20 cellular contexts compared by ENCODE assay signal in genomic region chr7:96416599-96416998, GRCh38.
"Had no signal": no experiment of that assay in that cellular context is flagged by ENCODE, and none has a peak within 500 bp of the region (broad histone marks: within the 10 kb centered on the region; RNA-seq: fewer than 3 reads in every experiment).

No MANE protein-coding gene starts in this region.

- H3K9ac ChIP-seq: neural progenitor cell had no signal

- H3K27ac ChIP-seq: adrenal gland, breast epithelium, coronary artery, neural progenitor cell, ovary, psoas muscle, stomach had no signal

- H3K36me3 ChIP-seq: adrenal gland, breast epithelium, neural progenitor cell, ovary, stomach had no signal

- ATAC-seq: activated CD4-positive, CD25-positive, alpha-beta regulatory T cell treated with anti-CD3 and anti-CD28 coated beads, Interleukin-2, amount 50 U/mL, for 24 hours; activated CD8-positive, alpha-beta T cell treated with anti-CD3 and anti-CD28 coated beads, Interleukin-2, amount 10 ng/mL, durations not matched to agents 7 days and 5 days; left colon; psoas muscle; right cardiac atrium; stimulated activated effector memory CD8-positive, alpha-beta T cell treated with anti-CD3 and anti-CD28 coated beads, Interleukin-12 subunit alpha, Interleukin-12 subunit beta, amount 100 ng/mL, for 72 hours had no signal

- H3K4me2 ChIP-seq: neural progenitor cell, smooth muscle cell had no signal

- H3K4me3 ChIP-seq: adrenal gland, breast epithelium, coronary artery, neural progenitor cell, ovary, psoas muscle, smooth muscle cell, stomach had no signal

- H2AFZ ChIP-seq: neural progenitor cell had no signal

- H3K9me3 ChIP-seq: adrenal gland, breast epithelium, ovary, psoas muscle, stomach had no signal

- H3K4me1 ChIP-seq: adrenal gland, breast epithelium, psoas muscle had no signal

- H3K27me3 ChIP-seq: adrenal gland, breast epithelium, neural progenitor cell, ovary, stomach had no signal

- DNase-seq: activated CD4-positive, alpha-beta T cell treated with anti-CD3 and anti-CD28 coated beads, Interleukin-2, amount 10 ng/mL, durations not matched to agents 7 days and 5 days; activated CD8-positive, alpha-beta T cell treated with anti-CD3 and anti-CD28 coated beads, Interleukin-2, amount 10 ng/mL, durations not matched to agents 7 days and 5 days; activated effector memory CD4-positive, alpha-beta T cell treated with Interleukin-2 at 50 U/mL for 16 hours; activated naive CD4-positive, alpha-beta T cell treated with anti-CD3 and anti-CD28 coated beads, Interleukin-2, amount 50 U/mL, for 16 hours; activated T-cell treated with anti-CD3 and anti-CD28 coated beads, Interleukin-2, amount 50 U/mL, for 48 hours; adrenal gland; left colon; naive B cell; ovary; psoas muscle; right cardiac atrium; stimulated activated CD4-positive, alpha-beta T cell treated with anti-CD3 and anti-CD28 coated beads, Interleukin-4, amount 100 ng/mL, for 1 hour; stomach; trophoblast cell had no signal
